ENCODE assay signal across 1 cellular context in genomic region chr1:20320734-20321133, GRCh38.
TF ChIP-seq lines count a peak whose summit lies in the region.

No MANE protein-coding gene starts in this region.

TF ChIP-seq in SK-N-SH treated with all-trans-retinoic acid at 6 μM for 48 hours, 23 proteins besides CTCF, POLR2A, EP300 and RAD21 (continued from another document):
- TF ChIP-seq CSRNP3 (CRISPR knock-in tag; IDR thresholded peaks at IDR 0.05) = no peak
- TF ChIP-seq BACH2 (CRISPR knock-in tag; IDR thresholded peaks at IDR 0.05; ENCODE audit: borderline replicate concordance) = no peak
- TF ChIP-seq, protein P1, sequence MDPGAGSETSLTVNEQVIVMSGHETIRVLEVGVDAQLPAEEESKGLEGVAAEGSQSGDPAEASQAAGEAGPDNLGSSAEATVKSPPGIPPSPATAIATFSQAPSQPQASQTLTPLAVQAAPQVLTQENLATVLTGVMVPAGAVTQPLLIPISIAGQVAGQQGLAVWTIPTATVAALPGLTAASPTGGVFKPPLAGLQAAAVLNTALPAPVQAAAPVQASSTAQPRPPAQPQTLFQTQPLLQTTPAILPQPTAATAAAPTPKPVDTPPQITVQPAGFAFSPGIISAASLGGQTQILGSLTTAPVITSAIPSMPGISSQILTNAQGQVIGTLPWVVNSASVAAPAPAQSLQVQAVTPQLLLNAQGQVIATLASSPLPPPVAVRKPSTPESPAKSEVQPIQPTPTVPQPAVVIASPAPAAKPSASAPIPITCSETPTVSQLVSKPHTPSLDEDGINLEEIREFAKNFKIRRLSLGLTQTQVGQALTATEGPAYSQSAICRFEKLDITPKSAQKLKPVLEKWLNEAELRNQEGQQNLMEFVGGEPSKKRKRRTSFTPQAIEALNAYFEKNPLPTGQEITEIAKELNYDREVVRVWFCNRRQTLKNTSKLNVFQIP (CRISPR knock-in tag; IDR thresholded peaks at IDR 0.05; ENCODE audit: borderline replicate concordance, low read depth) = no peak
- TF ChIP-seq ZNF70 (CRISPR knock-in tag; IDR thresholded peaks at IDR 0.05) = no peak
- TF ChIP-seq, protein P2, sequence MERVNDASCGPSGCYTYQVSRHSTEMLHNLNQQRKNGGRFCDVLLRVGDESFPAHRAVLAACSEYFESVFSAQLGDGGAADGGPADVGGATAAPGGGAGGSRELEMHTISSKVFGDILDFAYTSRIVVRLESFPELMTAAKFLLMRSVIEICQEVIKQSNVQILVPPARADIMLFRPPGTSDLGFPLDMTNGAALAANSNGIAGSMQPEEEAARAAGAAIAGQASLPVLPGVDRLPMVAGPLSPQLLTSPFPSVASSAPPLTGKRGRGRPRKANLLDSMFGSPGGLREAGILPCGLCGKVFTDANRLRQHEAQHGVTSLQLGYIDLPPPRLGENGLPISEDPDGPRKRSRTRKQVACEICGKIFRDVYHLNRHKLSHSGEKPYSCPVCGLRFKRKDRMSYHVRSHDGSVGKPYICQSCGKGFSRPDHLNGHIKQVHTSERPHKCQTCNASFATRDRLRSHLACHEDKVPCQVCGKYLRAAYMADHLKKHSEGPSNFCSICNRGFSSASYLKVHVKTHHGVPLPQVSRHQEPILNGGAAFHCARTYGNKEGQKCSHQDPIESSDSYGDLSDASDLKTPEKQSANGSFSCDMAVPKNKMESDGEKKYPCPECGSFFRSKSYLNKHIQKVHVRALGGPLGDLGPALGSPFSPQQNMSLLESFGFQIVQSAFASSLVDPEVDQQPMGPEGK (CRISPR knock-in tag; IDR thresholded peaks at IDR 0.05; ENCODE audit: borderline replicate concordance) = no peak
- TF ChIP-seq CREB5 (CRISPR knock-in tag; IDR thresholded peaks at IDR 0.05; ENCODE audit: low read depth) = no peak
